Comparison of ENCODE assay signal across 8 cellular contexts in genomic region chr3:149970716-149971402, GRCh38. TPM values are rescaled to one million over a fixed set of nuclear protein-coding genes. Genes with fewer than 3 reads are reported as not detected.
DNase-seq lines count a peak whose midpoint lies in the region; ATAC-seq and TF ChIP-seq lines count a peak whose summit lies in the region.

A gene with protein sequence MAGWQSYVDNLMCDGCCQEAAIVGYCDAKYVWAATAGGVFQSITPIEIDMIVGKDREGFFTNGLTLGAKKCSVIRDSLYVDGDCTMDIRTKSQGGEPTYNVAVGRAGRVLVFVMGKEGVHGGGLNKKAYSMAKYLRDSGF (minus strand): TSS chr3:149970895. CDS start chr3:149970856, 39 bp downstream.

- peak within 1 kb of the TSS; percentile 96 for H3K14ac ChIP-seq in trophoblast cell (ENCODE audit: low read length)

- peak within 1 kb of the TSS; percentile 59 for H2BK12ac ChIP-seq in trophoblast cell (ENCODE audit: low read length)

- TF ChIP-seq EP300 in SK-N-SH (IDR thresholded peaks at IDR 0.05; ENCODE audit: borderline replicate concordance in 1 of 2, low read depth in 1 of 2, low read length in 1 of 2) (no peak; a peak in 1 of 4 replicates), transverse colon (IDR thresholded peaks at IDR 0.05; ENCODE audit: low read depth) (no peak)

- 0% methylated on average over 1 of the region's 102 CpGs for WGBS in SK-N-SH (ENCODE audit: low lambda C conversion rate)
- 0 to 1% (median 0%) methylated on average over 57 to 102 of the region's 102 CpGs for WGBS in adipose tissue, 3 donors
- no CpG with 5 or more reads among the region's 102 CpGs for WGBS in trophoblast cell (ENCODE audit: extremely low coverage, insufficient coverage, insufficient read length)
- 2% methylated on average over 24 of the region's 102 CpGs; no CpG with 5 or more reads in 1 of the 2 donors for WGBS in transverse colon (ENCODE audit: low coverage in 1 of 2), 2 donors

- H2AFZ ChIP-seq in SK-N-SH (ENCODE audit: low read depth) (peak within 1 kb of the TSS; percentile 76), trophoblast cell (ENCODE audit: insufficient read depth, low read length, poor library complexity) (peak within 1 kb of the TSS; percentile 96)

- POLR2A ChIA-PET in SK-N-SH (lab: Yijun Ruan, JAX), result interaction anchor here (0.7 to 1.7 kb wide), 9 partner anchors 91 to 792 kb away, joined by 3 to 7 read pairs (median 3); partner anchors contain the start of genes SERP1 and SIAH2

- peaks cover 22% of the 10 kb centered on the region for H3K79me1 ChIP-seq in trophoblast cell (ENCODE audit: low read length)

- peak within 1 kb of the TSS; percentile 96 for H2BK120ac ChIP-seq in trophoblast cell (ENCODE audit: insufficient read depth, low read length, poor library complexity)

- DNase-seq in DMS 273 (lab: John Stamatoyannopoulos, UW; ENCODE audit: unreplicated experiment) (peak; percentile 98), SK-N-SH (peak; percentile 93), cardiac muscle cell (ENCODE audit: low read depth in 1 of 2, low spot score in 1 of 2) (peak; percentile 83 to 92), trophoblast cell (peak; percentile 70 to 79), transverse colon (peak; percentile 70)
- peak; percentile 59 for DNase-seq in Jurkat, Clone E6-1 (ENCODE audit: low read depth, low spot score)

- H3K79me2 ChIP-seq in SK-N-SH (ENCODE audit: insufficient read depth), result peaks cover 75% of the 10 kb centered on the region
- peaks cover 19% of the 10 kb centered on the region for H3K79me2 ChIP-seq in trophoblast cell (ENCODE audit: control insufficient read depth, insufficient read depth, low read length, poor library complexity)

- TF ChIP-seq RAD21 in SK-N-SH (IDR thresholded peaks at IDR 0.05; ENCODE audit: low read length), result no peak

- H3K9me3 ChIP-seq in SK-N-SH (peaks cover 5% of the 10 kb centered on the region; the same call in 1 of the 2 replicates), cardiac muscle cell (ENCODE audit: low read depth) (no peaks in the 10 kb centered on the region), trophoblast cell (ENCODE audit: insufficient read depth, low read depth, low read length) (no peaks in the 10 kb centered on the region), transverse colon (no peaks in the 10 kb centered on the region)

- CTCF ChIA-PET in SK-N-SH (lab: Yijun Ruan, JAX), result interaction anchor here (0.6 to 11.5 kb wide), 9 partner anchors 13 to 409 kb away, joined by 3 to 134 read pairs (median 4); no protein-coding TSS in a partner anchor

- H3K4me1 ChIP-seq in SK-N-SH (ENCODE audit: control insufficient read depth in 1 of 2, insufficient read depth in 2 of 2, low read depth in 1 of 2, low read length in 1 of 2), result peaks cover 0 to 15% of the 10 kb centered on the region in 2 experiments; a peak in 2 of 4 replicates
- peaks cover 20% of the 10 kb centered on the region for H3K4me1 ChIP-seq in cardiac muscle cell (ENCODE audit: low read depth)
- H3K4me1 ChIP-seq in trophoblast cell (ENCODE audit: control insufficient read depth in 1 of 2, insufficient read depth in 2 of 2, low read length in 2 of 2), result no peaks in the 10 kb centered on the region
- H3K4me1 ChIP-seq in transverse colon, result peaks cover 0 to 33% (median 22%) of the 10 kb centered on the region in 4 donors

- H4K12ac ChIP-seq in trophoblast cell (ENCODE audit: low read depth, low read length), result peak within 1 kb of the TSS; percentile 91

- peak; percentile 34 for TF ChIP-seq POLR2A in transverse colon (IDR thresholded peaks at IDR 0.05)

- no peaks in the 10 kb centered on the region for H3K9me2 ChIP-seq in SK-N-SH

- H2BK5ac ChIP-seq in trophoblast cell (ENCODE audit: low read depth, low read length, poor library complexity), result peak within 1 kb of the TSS; percentile 98

- TF ChIP-seq CTCF in SK-N-SH (IDR thresholded peaks at IDR 0.05) (no peak), cardiac muscle cell (IDR thresholded peaks at IDR 0.05; ENCODE audit: low read depth, low read length) (no peak), transverse colon (IDR thresholded peaks at IDR 0.05) (no peak)

- no peak within 1 kb of the TSS for H3K23ac ChIP-seq in trophoblast cell (ENCODE audit: low read length)

- in situ Hi-C loops in transverse colon (cut with MboI; ENCODE audit: low pct_ligation_motif_present in 1 of 4, low pct_unique_long_range_greater_than_20kb in 1 of 4, low sequenced_read_pairs in 3 of 4), result loop anchor here (25.0 kb wide), 4 partner anchors 216 to 541 kb away; partner anchors contain the start of gene TSC22D2 (in 1 of the 4)

- H4K91ac ChIP-seq in trophoblast cell (ENCODE audit: low read depth, low read length), result peak within 1 kb of the TSS; percentile 98

- peaks cover 26% of the 10 kb centered on the region for H4K20me1 ChIP-seq in SK-N-SH (ENCODE audit: insufficient read depth)

- peak within 1 kb of the TSS; percentile 96 for H3K9ac ChIP-seq in SK-N-SH
- H3K9ac ChIP-seq in trophoblast cell (ENCODE audit: low read length), result peak within 1 kb of the TSS; percentile 96

- peak within 1 kb of the TSS; percentile 67 for H3K4me3 ChIP-seq in Jurkat, Clone E6-1 (ENCODE audit: low read length)
- peak within 1 kb of the TSS; percentile 76 to 93 for H3K4me3 ChIP-seq in SK-N-SH (ENCODE audit: low read depth in 2 of 2, low read length in 1 of 2)
- peak within 1 kb of the TSS; percentile 79 for H3K4me3 ChIP-seq in cardiac muscle cell
- H3K4me3 ChIP-seq in trophoblast cell (ENCODE audit: low read depth, low read length), result peak within 1 kb of the TSS; percentile 87
- H3K4me3 ChIP-seq in transverse colon, result peak within 1 kb of the TSS; percentile 48 to 98 (median 92)

- H3K36me3 ChIP-seq in SK-N-SH (replicated peaks in 1 of 2; ENCODE audit: control insufficient read depth in 1 of 2, insufficient read depth in 2 of 2, low read length in 1 of 2), result peaks cover 25 to 36% of the 10 kb centered on the region in 2 experiments
- H3K36me3 ChIP-seq in cardiac muscle cell, result peaks cover 6% of the 10 kb centered on the region
- H3K36me3 ChIP-seq in trophoblast cell (ENCODE audit: control insufficient read depth in 1 of 2, insufficient read depth in 2 of 2, low read length in 2 of 2), result peaks cover 0 to 6% of the 10 kb centered on the region in 2 experiments
- H3K36me3 ChIP-seq in transverse colon, result no peaks in the 10 kb centered on the region

- H3K4ac ChIP-seq in trophoblast cell (ENCODE audit: low read depth, low read length), result peak within 1 kb of the TSS; percentile 98

- H3K4me2 ChIP-seq in SK-N-SH, result peak within 1 kb of the TSS; percentile 80
- H3K4me2 ChIP-seq in trophoblast cell (ENCODE audit: low read length), result peak within 1 kb of the TSS; percentile 79

- H2AK5ac ChIP-seq in trophoblast cell (ENCODE audit: low read length), result peak within 1 kb of the TSS; percentile 98

- intact Hi-C loops in transverse colon (cut with DNase I; ENCODE audit: low total_unique reads), result no loop called here

- peak within 1 kb of the TSS; percentile 98 for H3K18ac ChIP-seq in trophoblast cell (ENCODE audit: low read length)

- ATAC-seq in GM21576 (IDR thresholded peaks at IDR 0.05; ENCODE audit: unreplicated experiment), result peak; percentile 43

- H4K8ac ChIP-seq in trophoblast cell (ENCODE audit: low read depth, low read length), result peak within 1 kb of the TSS; percentile 94

- peaks cover 33% of the 10 kb centered on the region for H3F3A ChIP-seq in SK-N-SH (replicated peaks; ENCODE audit: insufficient read depth)

- H3K27me3 ChIP-seq in SK-N-SH (ENCODE audit: insufficient read depth) (no peaks in the 10 kb centered on the region), cardiac muscle cell (no peaks in the 10 kb centered on the region), trophoblast cell (ENCODE audit: insufficient read depth, low read length) (no peaks in the 10 kb centered on the region), transverse colon (peaks cover 3% of the 10 kb centered on the region)

- H3K27ac ChIP-seq in SK-N-SH (ENCODE audit: low read depth in 2 of 2, low read length in 1 of 2) (peak within 1 kb of the TSS; percentile 94 to 98), adipose tissue (ENCODE audit: low read depth, low read length) (no peak within 1 kb of the TSS), cardiac muscle cell (peak within 1 kb of the TSS; percentile 89), trophoblast cell (ENCODE audit: low read depth, low read length) (peak within 1 kb of the TSS; percentile 99), transverse colon (peak within 1 kb of the TSS; percentile 89 to 98 (median 94))

TF ChIP-seq in SK-N-SH, 30 proteins besides CTCF, POLR2A, EP300 and RAD21 (continues in another document):
- TF ChIP-seq MEF2A (IDR thresholded peaks at IDR 0.05; ENCODE audit: borderline replicate concordance, low read depth), result no peak
- TF ChIP-seq MXI1 (IDR thresholded peaks at IDR 0.05; ENCODE audit: low read depth, low read length), result peak; percentile 76
- no peak for TF ChIP-seq SMC3 (IDR thresholded peaks at IDR 0.05; ENCODE audit: low read depth, low read length)
- no peak for TF ChIP-seq IRF3 (IDR thresholded peaks at IDR 0.05; ENCODE audit: low read depth, low read length)
- no peak for TF ChIP-seq RFX5 (IDR thresholded peaks at IDR 0.05; ENCODE audit: low read length)
- TF ChIP-seq TCF12 (IDR thresholded peaks at IDR 0.05), result no peak

RNA-seq across cellular contexts. Expression of the gene that starts here (rescaled TPM):
- 79.2 TPM for polyA plus RNA-seq in Jurkat, Clone E6-1 (2012; ENCODE audit: insufficient read depth, insufficient read length)
- polyA plus RNA-seq in SK-N-SH (2012; rRNA removed) (594 and 851 TPM in 2 replicates), adipose tissue (10 to 100 TPM; 18.9 to 50.5 (median 22.0) TPM), cardiac muscle cell (152 and 163 TPM in 2 replicates)
- polyA plus RNA-seq in SK-N-SH (2012; cell fraction: cytosol; rRNA removed), result 877 and 880 TPM in 2 replicates
- 163 and 392 TPM in 2 replicates for polyA plus RNA-seq in SK-N-SH (2012; cell fraction: nucleus; rRNA removed)
- total RNA-seq in cardiac muscle cell (122 and 159 TPM in 2 replicates), transverse colon (10 to 100 TPM; 14.1 to 49.1 (median 42.6) TPM)
- 257 and 265 TPM in 2 replicates for polyA plus RNA-seq in trophoblast cell (2013)
